ENCODE assay signal across 9 cellular contexts in genomic region chr3:14425574-14426304, GRCh38. TPM values are rescaled to one million over a fixed set of nuclear protein-coding genes. Genes with fewer than 3 reads are reported as not detected.
DNase-seq lines count a peak whose midpoint lies in the region; ATAC-seq, FAIRE-seq and TF ChIP-seq lines count a peak whose summit lies in the region.
"Had no signal": no experiment of that assay in that cellular context is flagged by ENCODE, and none has a peak within 500 bp of the region (broad histone marks: within the 10 kb centered on the region; RNA-seq: fewer than 3 reads in every experiment).

No MANE protein-coding gene starts in this region.

- TF ChIP-seq POLR2A in A549 (IDR thresholded peaks at IDR 0.05; ENCODE audit: low read length) (no peak), lower leg skin (IDR thresholded peaks at IDR 0.05) (no peak)

- ATAC-seq in A549 (no peak), GM18858 (IDR thresholded peaks at IDR 0.05; ENCODE audit: unreplicated experiment) (peak; percentile 37), HG03108 (IDR thresholded peaks at IDR 0.05; ENCODE audit: unreplicated experiment) (peak; percentile 47), omental fat pad (ENCODE audit: low FRiP score) (no peak)

- H3K4me3 ChIP-seq in A549 (no peak overlapping the region), left ventricle myocardium inferior (no peak overlapping the region), lower leg skin (ENCODE audit: low read depth, poor library complexity, severe bottlenecking) (no peak overlapping the region)

- 82% methylated on average over 16 of the region's 16 CpGs for WGBS in A549 (ENCODE audit: missing lambda C conversion rate)
- WGBS in lower leg skin, 2 donors: 65 to 72% methylated on average over 16 of the region's 16 CpGs

- peaks cover 41% of the 10 kb centered on the region for H3K27me3 ChIP-seq in left ventricle myocardium inferior (ENCODE audit: low read depth)

- POLR2A ChIA-PET in A549 (lab: Yijun Ruan, JAX): no interaction called here

- TF ChIP-seq CTCF in A549 (IDR thresholded peaks at IDR 0.05) (no peak), left ventricle myocardium inferior (IDR thresholded peaks at IDR 0.05; ENCODE audit: borderline replicate concordance) (peak; percentile 14), lower leg skin (IDR thresholded peaks at IDR 0.05) (no peak), omental fat pad (IDR thresholded peaks at IDR 0.05) (no peak)

- H3K27ac ChIP-seq in A549: peak overlapping the region in 1 of 2 experiments; percentile 67; a peak in 2 of 6 replicates
- peak overlapping the region; percentile 6 for H3K27ac ChIP-seq in left ventricle myocardium inferior (replicated peaks)
- H3K27ac ChIP-seq: parathyroid adenoma had no signal

- no peak for TF ChIP-seq RAD21 in A549 (conservative IDR thresholded peaks at IDR 0.05 in 1 of 2, IDR thresholded peaks at IDR 0.05 in 1 of 2)

- DNase-seq in A549 (ENCODE audit: low read depth in 1 of 2, low spot score in 1 of 2): no peak
- peak; percentile 54 for DNase-seq in T-helper 22 cell (ENCODE audit: low read depth)
- no peak for DNase-seq in left ventricle myocardium inferior
- DNase-seq in dermis blood vessel endothelial cell: no peak
- no peak for DNase-seq in lower leg skin (ENCODE audit: low spot score in 2 of 2)
- no peak for DNase-seq in omental fat pad (ENCODE audit: low spot score)

- peaks cover 4% of the 10 kb centered on the region for H3K36me3 ChIP-seq in left ventricle myocardium inferior

- peak overlapping the region; percentile 40; the same call in 2 of the 3 replicates for H3K4me2 ChIP-seq in A549

- no peaks in the 10 kb centered on the region for H3K9me3 ChIP-seq in A549
- H3K9me3 ChIP-seq in left ventricle myocardium inferior (replicated peaks): no peaks in the 10 kb centered on the region

- no peak for TF ChIP-seq EP300 in A549 (IDR thresholded peaks at IDR 0.05)

- CTCF ChIA-PET in A549 (lab: Yijun Ruan, JAX): interaction anchor here (1.1 to 5.4 kb wide), 6 partner anchors 10 to 165 kb away, joined by 3 to 16 read pairs (median 4); no protein-coding TSS in a partner anchor

- no peak for FAIRE-seq in A549 (lab: Jason Lieb, UNC)

- intact Hi-C loops in left ventricle myocardium inferior (cut with micrococcal nuclease): no loop called here
- intact Hi-C loops in lower leg skin (cut with DNase I; ENCODE audit: low total_unique reads): no loop called here

- H3K4me1 ChIP-seq in A549 (peaks cover 75% of the 10 kb centered on the region), left ventricle myocardium inferior (peaks cover 84% of the 10 kb centered on the region)
- H3K4me1 ChIP-seq: parathyroid adenoma had no signal

TF ChIP-seq in A549, 52 proteins besides CTCF, POLR2A, EP300 and RAD21:
- TF ChIP-seq SMC3 (IDR thresholded peaks at IDR 0.05) (no peak), MYC (IDR thresholded peaks at IDR 0.05; ENCODE audit: borderline replicate concordance, low read length) (no peak)
TF ChIP-seq in A549: peak in this region for 0.

RNA-seq across cellular contexts. Expression of gene SLC6A6, which starts 23.3 kb away (rescaled TPM):
- polyA plus RNA-seq in A549 (2011; rRNA removed) (73.3 and 76.2 TPM in 2 replicates), A549 (2017; fragmentation: RNase III; extraction: RNeasy Plus Mini Kit Qiagen cat#74134 plus additional on column Dnase treatment) (66.2 to 73.8 TPM (median 66.5 TPM) in 3 replicates)
- 39.4 and 55.1 TPM in 2 replicates for polyA plus RNA-seq in A549 (2012; cell fraction: cytosol; rRNA removed)
- polyA plus RNA-seq in A549 (2012; cell fraction: nucleus; rRNA removed): 144 and 151 TPM in 2 replicates
- polyA minus RNA-seq in A549 (2011; rRNA and poly(A)+ RNA removed): 141 and 148 TPM in 2 replicates
- total RNA-seq in left ventricle myocardium inferior (35.4 TPM), dermis blood vessel endothelial cell (10.9 and 28.6 TPM in 2 replicates), lower leg skin (100 to 1,000 TPM in 1 of 4 donors, 10 to 100 TPM in 3; 34.4 to 166 (median 55.2) TPM), omental fat pad (10 to 100 TPM; 35.7 to 75.2 (median 56.4) TPM)

Comparison
In these comparisons a context has a peak if more than half of its experiments do, and no peak if none do; other contexts are left out.
1. ATAC-seq: peak in GM18858 (single experiment) and HG03108 (single experiment); none in A549 (0 of 2) and omental fat pad (single experiment).